ENCODE assay signal across 23 cellular contexts in genomic region chr4:152997235-152997735, GRCh38.
DNase-seq lines count a peak whose midpoint lies in the region; ATAC-seq, FAIRE-seq and TF ChIP-seq lines count a peak whose summit lies in the region.
"Had no signal": no experiment of that assay in that cellular context is flagged by ENCODE, and none has a peak within 500 bp of the region (broad histone marks: within the 10 kb centered on the region; RNA-seq: fewer than 3 reads in every experiment).

No MANE protein-coding gene starts in this region.

- TF ChIP-seq CTCF in natural killer cell (IDR thresholded peaks at IDR 0.05) (no peak), H1 (IDR thresholded peaks at IDR 0.05; ENCODE audit: control extremely low read depth in 1 of 3, insufficient read depth in 1 of 3, low read depth in 1 of 3, low read length in 3 of 3) (no peak), endodermal cell (conservative IDR thresholded peaks at IDR 0.05) (no peak), D721Med (IDR thresholded peaks at IDR 0.05; ENCODE audit: insufficient read depth, missing control alignments) (no peak)

- no peaks in the 10 kb centered on the region for H3K36me3 Mint-ChIP-seq in natural killer cell treated with Interleukin-12 subunit alpha and Interleukin-12 subunit beta and Interleukin-15 and Interleukin-18, amount 100 ng/mL, for 72 hours
- H3K36me3 Mint-ChIP-seq in natural killer cell: no peaks in the 10 kb centered on the region
- no peaks in the 10 kb centered on the region for H3K36me3 Mint-ChIP-seq in endodermal cell (ENCODE audit: low read depth)

- TF ChIP-seq POLR2A in H1 (IDR thresholded peaks at IDR 0.05; ENCODE audit: control extremely low read depth in 1 of 2, low read depth in 2 of 2, low read length in 2 of 2): no peak

- no peak overlapping the region for H3K27ac Mint-ChIP-seq in natural killer cell treated with Interleukin-12 subunit alpha and Interleukin-12 subunit beta and Interleukin-15 and Interleukin-18, amount 100 ng/mL, for 72 hours
- H3K27ac Mint-ChIP-seq in natural killer cell (no peak overlapping the region), endodermal cell (no peak overlapping the region)
- H3K27ac Mint-ChIP-seq: CD8-positive, alpha-beta memory T cell had no signal

- H3K4me1 Mint-ChIP-seq in natural killer cell treated with Interleukin-12 subunit alpha and Interleukin-12 subunit beta and Interleukin-15 and Interleukin-18, amount 100 ng/mL, for 72 hours (ENCODE audit: low read depth in 2 of 2): peaks cover 0 to 3% of the 10 kb centered on the region in 2 donors
- H3K4me1 Mint-ChIP-seq in natural killer cell (peaks cover 0 to 4% of the 10 kb centered on the region in 2 donors), endodermal cell (peaks cover 28% of the 10 kb centered on the region)
- H3K4me1 Mint-ChIP-seq: CD8-positive, alpha-beta memory T cell had no signal

- no peak overlapping the region for H2BK15ac ChIP-seq in H1 (ENCODE audit: low read length)

- H2BK5ac ChIP-seq in H1 (ENCODE audit: low read depth, low read length): no peak overlapping the region; the same call in 1 of the 2 replicates

- H3K27me3 Mint-ChIP-seq in natural killer cell treated with Interleukin-12 subunit alpha and Interleukin-12 subunit beta and Interleukin-15 and Interleukin-18, amount 100 ng/mL, for 72 hours: peaks cover 12 to 24% of the 10 kb centered on the region in 2 donors
- H3K27me3 Mint-ChIP-seq in natural killer cell (ENCODE audit: low read depth in 2 of 2): peaks cover 0 to 9% of the 10 kb centered on the region in 2 donors
- peaks cover 4% of the 10 kb centered on the region for H3K27me3 Mint-ChIP-seq in endodermal cell (ENCODE audit: insufficient read depth)

- no peak overlapping the region for H2AFZ ChIP-seq in H1 (ENCODE audit: low read length)

- H3K4me3 Mint-ChIP-seq in natural killer cell treated with Interleukin-12 subunit alpha and Interleukin-12 subunit beta and Interleukin-15 and Interleukin-18, amount 100 ng/mL, for 72 hours: no peak overlapping the region
- H3K4me3 Mint-ChIP-seq in natural killer cell: no peak overlapping the region
- H3K4me3 Mint-ChIP-seq in endodermal cell: no peak overlapping the region
- H3K4me3 Mint-ChIP-seq: CD8-positive, alpha-beta memory T cell; GM23338 had no signal

- no peak overlapping the region for H3K18ac ChIP-seq in H1 (ENCODE audit: extremely low read depth, low read length)

- no peak overlapping the region for H3K4ac ChIP-seq in H1 (replicated peaks; ENCODE audit: insufficient read length, low read depth, low read length)

- H3K9me3 ChIP-seq in H1 (ENCODE audit: insufficient read depth in 2 of 2, low read depth in 1 of 2, low read length in 1 of 2): no peaks in the 10 kb centered on the region
- H3K9me3 ChIP-seq in iPS-20b (ENCODE audit: insufficient read depth, low read depth, low read length): no peaks in the 10 kb centered on the region
- no peaks in the 10 kb centered on the region for H3K9me3 ChIP-seq in endodermal cell (ENCODE audit: control insufficient read depth, low read length)
- H3K9me3 ChIP-seq: Peyer's patch, SJCRH30 had no signal

- no peak overlapping the region for H3K56ac ChIP-seq in H1 (replicated peaks; ENCODE audit: insufficient read length, low read depth, low read length)

- no peak overlapping the region for H4K5ac ChIP-seq in H1 (ENCODE audit: insufficient read length, low read depth, low read length)

- no peak overlapping the region for H2BK12ac ChIP-seq in H1 (ENCODE audit: low read depth, low read length)

- no peak overlapping the region for H4K8ac ChIP-seq in H1 (ENCODE audit: extremely low read depth, insufficient read depth, low read length)

- no peaks in the 10 kb centered on the region for H3K79me2 ChIP-seq in H1 (ENCODE audit: control insufficient read depth in 1 of 2, insufficient read depth in 2 of 2, low read length in 2 of 2)

- H3K4me2 ChIP-seq in H1 (ENCODE audit: insufficient read depth in 1 of 2, low read depth in 2 of 2, low read length in 2 of 2): no peak overlapping the region

- peak overlapping the region; percentile 37 for H4K91ac ChIP-seq in H1 (replicated peaks; ENCODE audit: insufficient read length, low read length)

- DNase-seq in natural killer cell treated with Interleukin-12 subunit alpha and Interleukin-12 subunit beta and Interleukin-15 and Interleukin-18, amount 100 ng/mL, for 72 hours (ENCODE audit: low spot score): peak; percentile 34
- DNase-seq in natural killer cell (no peak), H1 (ENCODE audit: low read depth in 1 of 2, low spot score in 2 of 2) (no peak), endodermal cell (no peak), hypothalamus (lab: John Stamatoyannopoulos, UW) (no peak), D721Med (ENCODE audit: insufficient read length, low spot score) (no peak)
- no peak for DNase-seq in effector CD4-positive, alpha-beta T cell
- DNase-seq: 8988T; AML-193; CD8-positive, alpha-beta memory T cell; GDM1; HCEC 1CT; MM.1S; NCI-H1092; NCI-H1436 treated with DMSO at 0.1 percent for 48 hours; NCI-H2227 treated with DMSO at 0.1 percent for 48 hours; NCI-H510A; NCI-H748 treated with DMSO at 0.1 percent for 48 hours; SJCRH30 had no signal

- H3K4me3 ChIP-seq in H1 (ENCODE audit: extremely low read depth in 1 of 4, insufficient read depth in 2 of 4, low read depth in 3 of 4, low read length in 4 of 4) (no peak overlapping the region), iPS-20b (ENCODE audit: low read length) (no peak overlapping the region), endodermal cell (ENCODE audit: low read length) (no peak overlapping the region)
- H3K4me3 ChIP-seq: GM23338, Peyer's patch, SJCRH30 had no signal

- H3K27ac ChIP-seq in H1 (ENCODE audit: low read depth, low read length): no peak overlapping the region
- H3K27ac ChIP-seq in iPS-20b (ENCODE audit: low read length): no peak overlapping the region
- H3K27ac ChIP-seq in endodermal cell (ENCODE audit: low read depth, low read length): no peak overlapping the region
- H3K27ac ChIP-seq: Peyer's patch, SJCRH30 had no signal

- H4K20me1 ChIP-seq in H1 (replicated peaks in 1 of 2; ENCODE audit: control insufficient read depth in 1 of 2, insufficient read depth in 2 of 2, low read length in 2 of 2): no peaks in the 10 kb centered on the region

- CTCF ChIA-PET in H1 (lab: Charles Lee; ENCODE audit: partially characterized antibody): interaction anchor here (0.9 to 2.2 kb wide), 6 partner anchors 13 to 1195 kb away, joined by 3 to 5 read pairs (median 4); partner anchors contain the start of gene FHDC1

- intact Hi-C loops in natural killer cell (cut with micrococcal nuclease): no loop called here

- H3K9ac ChIP-seq in H1 (replicated peaks in 1 of 4; ENCODE audit: extremely low read depth in 1 of 4, low read depth in 3 of 4, low read length in 3 of 4) (no peak overlapping the region), iPS-20b (ENCODE audit: low read depth, low read length) (0 out of 2 replicates have a peak overlapping the region, but pooled peaks have one; percentile 45), endodermal cell (ENCODE audit: extremely low read depth, low read length, poor library complexity, severe bottlenecking) (no peak overlapping the region)

- TF ChIP-seq EP300 in H1 (IDR thresholded peaks at IDR 0.05; ENCODE audit: borderline replicate concordance in 1 of 2, low read depth in 2 of 2, low read length in 2 of 2): no peak

- no peak overlapping the region for H2AK5ac ChIP-seq in H1 (ENCODE audit: low read depth, low read length)

- no peak for TF ChIP-seq RAD21 in H1 (IDR thresholded peaks at IDR 0.05 in 1 of 2, conservative IDR thresholded peaks at IDR 0.05 in 1 of 2; ENCODE audit: low read depth in 2 of 2, low read length in 2 of 2)

- H3K27me3 ChIP-seq in H1 (replicated peaks in 1 of 4; ENCODE audit: control insufficient read depth in 3 of 4, extremely low read depth in 1 of 4, insufficient read depth in 3 of 4, low read length in 3 of 4): no peaks in the 10 kb centered on the region; a peak in 1 of 7 replicates
- H3K27me3 ChIP-seq in iPS-20b (ENCODE audit: insufficient read depth, low read length): 0 out of 2 replicates have a peak, but pooled peaks cover 5% of the 10 kb centered on the region
- H3K27me3 ChIP-seq in endodermal cell (ENCODE audit: control insufficient read depth, insufficient read depth, low read length, poor library complexity, severe bottlenecking): no peaks in the 10 kb centered on the region
- H3K27me3 ChIP-seq: Peyer's patch, SJCRH30 had no signal

- H3K79me1 ChIP-seq in H1 (ENCODE audit: low read depth, low read length): no peaks in the 10 kb centered on the region

- H3K4me1 ChIP-seq in H1 (replicated peaks in 1 of 4; ENCODE audit: control insufficient read depth in 3 of 4, insufficient read depth in 4 of 4, low read length in 3 of 4) (peaks cover 0 to 12% (median 7%) of the 10 kb centered on the region in 4 experiments; a peak in 3 of 7 replicates), iPS-20b (ENCODE audit: insufficient read depth, low read length) (peaks cover 19% of the 10 kb centered on the region; the same call in 1 of the 2 replicates), endodermal cell (ENCODE audit: control insufficient read depth, insufficient read depth, low read length) (no peaks in the 10 kb centered on the region)

- H3K36me3 ChIP-seq in H1 (ENCODE audit: control insufficient read depth in 2 of 4, insufficient read depth in 4 of 4, low read length in 3 of 4) (no peaks in the 10 kb centered on the region), iPS-20b (ENCODE audit: insufficient read depth, low read depth, low read length) (no peaks in the 10 kb centered on the region), endodermal cell (ENCODE audit: control insufficient read depth, insufficient read depth, low read length) (no peaks in the 10 kb centered on the region)
- H3K36me3 ChIP-seq: Peyer's patch, SJCRH30 had no signal

- H3K14ac ChIP-seq in H1 (ENCODE audit: insufficient read length): no peak overlapping the region

- 90% methylated on average over 5 of the region's 5 CpGs; no CpG with 5 or more reads in 1 of the 2 experiments for WGBS in H1 (ENCODE audit: extremely low coverage in 1 of 2, insufficient coverage in 1 of 2, insufficient read length in 1 of 2, insufficient replicate concordance in 2 of 2, low coverage in 1 of 2, low lambda C conversion rate in 2 of 2, missing lambda C conversion rate in 1 of 2), 2 experiments
- 91 to 100% methylated on average over 2 to 4 of the region's 5 CpGs for WGBS in endodermal cell (ENCODE audit: insufficient coverage in 1 of 2, insufficient read length in 1 of 2), 2 experiments

- no peak for ATAC-seq in natural killer cell treated with Interleukin-12 subunit alpha and Interleukin-12 subunit beta and Interleukin-15 and Interleukin-18, amount 100 ng/mL, for 72 hours
- no peak for ATAC-seq in natural killer cell

- H3K23me2 ChIP-seq in H1 (ENCODE audit: low read depth, low read length): no peaks in the 10 kb centered on the region

- no peak overlapping the region for H2BK120ac ChIP-seq in H1 (replicated peaks; ENCODE audit: low read depth, low read length)

- H3K9me3 Mint-ChIP-seq in natural killer cell treated with Interleukin-12 subunit alpha and Interleukin-12 subunit beta and Interleukin-15 and Interleukin-18, amount 100 ng/mL, for 72 hours: no peaks in the 10 kb centered on the region
- H3K9me3 Mint-ChIP-seq in natural killer cell: no peaks in the 10 kb centered on the region
- H3K9me3 Mint-ChIP-seq in endodermal cell: no peaks in the 10 kb centered on the region
- H3K9me3 Mint-ChIP-seq: CD8-positive, alpha-beta memory T cell; GM23338 had no signal

- H3K23ac ChIP-seq in H1 (ENCODE audit: insufficient read length): no peak overlapping the region

- no peak overlapping the region for H2BK20ac ChIP-seq in H1 (ENCODE audit: low read length)

- POLR2A ChIA-PET in H1 (lab: Charles Lee; ENCODE audit: partially characterized antibody): interaction anchor here (1.3 to 1.6 kb wide), 2 partner anchors 13 to 133 kb away, joined by 3 to 4 read pairs; no protein-coding TSS in a partner anchor

- FAIRE-seq in H1 (lab: Jason Lieb, UNC): no peak
- FAIRE-seq in D721Med (lab: Jason Lieb, UNC): no peak
- FAIRE-seq: GM18507 had no signal
